ENCODE assay signal across 8 cellular contexts in genomic region chr1:16904560-16905111, GRCh38. TPM values are rescaled to one million over a fixed set of nuclear protein-coding genes. Genes with fewer than 3 reads are reported as not detected.
DNase-seq lines count a peak whose midpoint lies in the region; ATAC-seq, FAIRE-seq and TF ChIP-seq lines count a peak whose summit lies in the region.

No MANE protein-coding gene starts in this region.

- CTCF ChIA-PET in WTC11 (lab: Charles Lee) = interaction anchor here (0.8 to 2.3 kb wide), 7 partner anchors 17 to 284 kb away, joined by 3 to 16 read pairs (median 4); partner anchors contain the start of gene CROCC

- peak overlapping the region; percentile 100 for H3K9ac ChIP-seq in keratinocyte (ENCODE audit: control insufficient read depth, extremely low read depth, insufficient read depth, low read length)

- no peaks in the 10 kb centered on the region for H3K9me1 ChIP-seq in keratinocyte (ENCODE audit: control insufficient read depth, extremely low read depth, insufficient read depth, low read length)

- POLR2A ChIA-PET in WTC11 (lab: Charles Lee) = interaction anchor here (0.8 to 2.3 kb wide), 7 partner anchors 8 to 1741 kb away, joined by 3 to 6 read pairs (median 4); partner anchors contain the start of gene CROCC

- no peaks in the 10 kb centered on the region for H3K27me3 ChIP-seq in keratinocyte (ENCODE audit: control insufficient read depth, extremely low read depth, insufficient read depth, low read length)

- H3K4me3 ChIP-seq in keratinocyte (ENCODE audit: control insufficient read depth in 2 of 3, extremely low read depth in 1 of 3, insufficient read depth in 2 of 3, low read depth in 1 of 3, low read length in 3 of 3) = peak overlapping the region; percentile 35 to 95 (median 90)

- H2AFZ ChIP-seq in keratinocyte (ENCODE audit: control insufficient read depth, low read length) = peak overlapping the region; percentile 100

- H3K27me3 Mint-ChIP-seq in WTC11 (ENCODE audit: low read depth) = no peaks in the 10 kb centered on the region

- in situ Hi-C loops in ACHN (cut with HindIII; ENCODE audit: low pct_ligation_motif_present, low pct_unique_long_range_greater_than_20kb, low sequenced_read_pairs) = no loop called here

- H3K4me2 ChIP-seq in keratinocyte (ENCODE audit: control insufficient read depth, extremely low read depth, insufficient read depth, low read depth, low read length) = peak overlapping the region; percentile 100

- TF ChIP-seq CTCF in WTC11 (IDR thresholded peaks at IDR 0.05) (no peak), keratinocyte (optimal IDR thresholded peaks at IDR 0.05 in 1 of 3, IDR thresholded peaks at IDR 0.05 in 1 of 3, conservative IDR thresholded peaks at IDR 0.05 in 1 of 3; ENCODE audit: extremely low read depth in 1 of 3, insufficient read depth in 2 of 3, low read length in 3 of 3) (no peak)

- H3K4me1 ChIP-seq in keratinocyte (ENCODE audit: control insufficient read depth, extremely low read depth, insufficient read depth, low read length) = peaks cover 28% of the 10 kb centered on the region

- peak; percentile 99 for DNase-seq in ACHN
- DNase-seq in NCI-H2227 treated with DMSO at 0.1 percent for 48 hours (lab: John Stamatoyannopoulos, UW) = peak; percentile 99
- peak; percentile 97 for DNase-seq in WTC11 (ENCODE audit: low spot score)
- DNase-seq in cerebellar cortex (ENCODE audit: low spot score) = peak; percentile 100
- DNase-seq in keratinocyte (ENCODE audit: low read depth, low spot score) = peak; percentile 97
- DNase-seq in stimulated activated CD4-positive, alpha-beta T cell treated with anti-CD3 and anti-CD28 coated beads, Interleukin-12 subunit alpha, Interleukin-12 subunit beta, amount 100 ng/mL, for 48 hours (ENCODE audit: low read depth in 2 of 3, low spot score in 1 of 3) = peak; percentile 98 to 100 (median 99)

- no peak overlapping the region for H3K27ac Mint-ChIP-seq in WTC11

- H3K36me3 Mint-ChIP-seq in WTC11 = peaks cover 9% of the 10 kb centered on the region

- dilution Hi-C loops in keratinocyte (cut with MboI; ENCODE audit: extremely low pct_ligation_motif_present, low sequenced_read_pairs) = no loop called here

- peaks cover 15% of the 10 kb centered on the region for H3K4me1 Mint-ChIP-seq in WTC11

- H3K9me3 Mint-ChIP-seq in WTC11 = no peaks in the 10 kb centered on the region

- H3K36me3 ChIP-seq in keratinocyte (ENCODE audit: control insufficient read depth in 2 of 2, extremely low read depth in 1 of 2, insufficient read depth in 2 of 2, low read length in 2 of 2) = no peaks in the 10 kb centered on the region

- ATAC-seq in GM18907 (IDR thresholded peaks at IDR 0.05; ENCODE audit: unreplicated experiment) = peak; percentile 92
- peak; percentile 91 for ATAC-seq in HG03175 (IDR thresholded peaks at IDR 0.05; ENCODE audit: unreplicated experiment)
- ATAC-seq in WTC11 = peak; percentile 96

- no peaks in the 10 kb centered on the region for H3K79me2 ChIP-seq in keratinocyte (ENCODE audit: control insufficient read depth, insufficient read depth, low read length)

- FAIRE-seq in keratinocyte (lab: Jason Lieb, UNC) = peak; percentile 78

- no peaks in the 10 kb centered on the region for H4K20me1 ChIP-seq in keratinocyte (ENCODE audit: control insufficient read depth, extremely low read depth, insufficient read depth, low read length)

- H3K9me3 ChIP-seq in keratinocyte (ENCODE audit: control insufficient read depth, low read depth, low read length) = no peaks in the 10 kb centered on the region

- peak overlapping the region; percentile 100 for H3K27ac ChIP-seq in keratinocyte (ENCODE audit: control insufficient read depth, insufficient read depth, low read length)

- no peak overlapping the region for H3K4me3 Mint-ChIP-seq in WTC11

TF ChIP-seq in WTC11, 78 proteins besides CTCF, POLR2A, EP300 and RAD21:
- TF ChIP-seq CREM (CRISPR knock-in tag; IDR thresholded peaks at IDR 0.05) = peak; percentile 70
- TF ChIP-seq, protein P1, sequence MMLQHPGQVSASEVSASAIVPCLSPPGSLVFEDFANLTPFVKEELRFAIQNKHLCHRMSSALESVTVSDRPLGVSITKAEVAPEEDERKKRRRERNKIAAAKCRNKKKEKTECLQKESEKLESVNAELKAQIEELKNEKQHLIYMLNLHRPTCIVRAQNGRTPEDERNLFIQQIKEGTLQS (CRISPR knock-in tag; conservative IDR thresholded peaks at IDR 0.05) = no peak
- no peak for TF ChIP-seq RORB (CRISPR knock-in tag; IDR thresholded peaks at IDR 0.05)
- 0 out of 2 replicates have a peak, but pooled peaks have one; percentile 60 for TF ChIP-seq ZNF232 (CRISPR knock-in tag; IDR thresholded peaks at IDR 0.05)
- TF ChIP-seq NFYB (CRISPR knock-in tag; conservative IDR thresholded peaks at IDR 0.05; ENCODE audit: low read depth) = peak; percentile 44; the same call in 1 of the 2 replicates

RNA-seq across cellular contexts. Expression of gene RNU1-2, which starts 8.9 kb away (rescaled TPM):
- total RNA-seq in WTC11 (2021) = 1,028 to 1,267 TPM (median 1,197 TPM) in 3 replicates
- 66.0 to 67.0 TPM in 2 of 3 replicates, not detected in the other for polyA plus RNA-seq in keratinocyte
- polyA plus RNA-seq in keratinocyte (2011; ENCODE audit: low read depth) = not detected
- not detected in 2 replicates for polyA plus RNA-seq in keratinocyte (2011; cell fraction: cytosol; rRNA removed)
- polyA plus RNA-seq in keratinocyte (2011; cell fraction: nucleus; rRNA removed) = under 0.01 TPM in 2 replicates
- not detected in 2 replicates for polyA plus RNA-seq in keratinocyte (2012; ENCODE audit: low replicate concordance)
- polyA minus RNA-seq in keratinocyte = 13,175 to 24,724 TPM (median 16,252 TPM) in 3 replicates
- 39,283 TPM for polyA minus RNA-seq in keratinocyte (2011; cell fraction: cytosol; rRNA and poly(A)+ RNA removed)
- polyA minus RNA-seq in keratinocyte (2011; cell fraction: nucleus; rRNA and poly(A)+ RNA removed) = 15,420 and 21,721 TPM in 2 replicates

RNA-seq across cellular contexts. Expression of gene CROCC, which starts 17.1 kb away (rescaled TPM):
- total RNA-seq in WTC11 (2021) = 73.8 to 75.6 TPM (median 73.9 TPM) in 3 replicates
- 5.4 to 11.0 TPM (median 8.2 TPM) in 3 replicates for polyA plus RNA-seq in keratinocyte
- polyA plus RNA-seq in keratinocyte (2011; ENCODE audit: low read depth) = 7.1 TPM
- polyA plus RNA-seq in keratinocyte (2011; cell fraction: cytosol; rRNA removed) = 0.84 and 2.6 TPM in 2 replicates
- polyA plus RNA-seq in keratinocyte (2011; cell fraction: nucleus; rRNA removed) = 32.9 and 42.0 TPM in 2 replicates
- polyA plus RNA-seq in keratinocyte (2012; ENCODE audit: low replicate concordance) = 3.3 and 7.4 TPM in 2 replicates
- polyA minus RNA-seq in keratinocyte = 3.1 to 10.6 TPM (median 7.5 TPM) in 3 replicates
- 7.3 TPM for polyA minus RNA-seq in keratinocyte (2011; cell fraction: cytosol; rRNA and poly(A)+ RNA removed)
- 13.4 and 13.8 TPM in 2 replicates for polyA minus RNA-seq in keratinocyte (2011; cell fraction: nucleus; rRNA and poly(A)+ RNA removed)

Comparison
In these comparisons a context has a peak if more than half of its experiments do, and no peak if none do; other contexts are left out.
1. Peak in every context shown above with its lines: DNase-seq, ATAC-seq, H3K4me3 ChIP-seq and H3K27ac ChIP-seq.